In the genomic region with DNA sequence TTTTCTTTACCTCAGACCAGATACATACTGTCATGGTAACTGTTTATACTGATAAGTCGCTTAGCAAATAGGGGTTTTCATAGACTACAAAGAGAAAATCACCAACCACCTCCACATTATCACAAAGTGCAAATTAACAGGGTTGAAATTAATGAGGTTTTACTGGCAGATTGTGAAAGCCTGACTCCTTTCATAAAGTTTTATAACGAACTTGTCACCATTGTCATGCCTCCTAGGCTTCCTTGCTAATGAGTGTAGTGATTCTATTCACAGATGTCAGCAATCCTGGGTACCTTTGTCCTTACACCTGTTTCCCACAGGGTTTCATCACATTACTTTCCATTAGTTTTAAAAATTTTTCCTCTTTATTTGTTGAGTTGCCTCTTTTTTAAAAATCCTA, we compare ENCODE assay signal across 24 cellular contexts.
DNase-seq lines count a peak whose midpoint lies in the region; ATAC-seq, FAIRE-seq and TF ChIP-seq lines count a peak whose summit lies in the region.
"Had no signal": no experiment of that assay in that cellular context is flagged by ENCODE, and none has a peak within 500 bp of the region (broad histone marks: within the 10 kb centered on the region; RNA-seq: fewer than 3 reads in every experiment).

No MANE protein-coding gene starts in this region.

- no peaks in the 10 kb centered on the region for H3K9me1 ChIP-seq in K562 (ENCODE audit: control insufficient read depth, insufficient read depth, low read length)

- TF ChIP-seq CTCF in K562 (IDR thresholded peaks at IDR 0.05 in 2 of 3, conservative IDR thresholded peaks at IDR 0.05 in 1 of 3; ENCODE audit: insufficient read depth in 2 of 3, low read depth in 1 of 3, low read length in 3 of 3) = no peak
- no peak for TF ChIP-seq CTCF in neural progenitor cell (IDR thresholded peaks at IDR 0.05)

- TF ChIP-seq POLR2A in K562 (conservative IDR thresholded peaks at IDR 0.05) = no peak

- peaks cover 4% of the 10 kb centered on the region for H3K27me3 Mint-ChIP-seq in neural progenitor cell (ENCODE audit: insufficient read depth, low read depth)
- H3K27me3 Mint-ChIP-seq: CD4-positive, CD25-positive, alpha-beta regulatory T cell had no signal

- no peak overlapping the region for H3K27ac Mint-ChIP-seq in neural progenitor cell
- H3K27ac Mint-ChIP-seq: CD14-positive monocyte; CD4-positive, alpha-beta memory T cell; CD4-positive, CD25-positive, alpha-beta regulatory T cell; CD8-positive, alpha-beta memory T cell had no signal

- no peak overlapping the region for H3K4me3 ChIP-seq in K562
- no peak overlapping the region for H3K4me3 ChIP-seq in neural progenitor cell
- H3K4me3 ChIP-seq: BLaER1 had no signal

- H3K27ac ChIP-seq in K562 (ENCODE audit: extremely low read depth, low read depth, low read length) (no peak overlapping the region), neural progenitor cell (no peak overlapping the region)
- H3K27ac ChIP-seq: BLaER1 had no signal

- H2AFZ ChIP-seq in K562 (ENCODE audit: low read depth, low read length) (no peak overlapping the region), neural progenitor cell (replicated peaks) (no peak overlapping the region)

- no peak for TF ChIP-seq RAD21 in K562 (CRISPR knock-in tag; conservative IDR thresholded peaks at IDR 0.05 in 1 of 2, IDR thresholded peaks at IDR 0.05 in 1 of 2)

- intact Hi-C loops in K562 (cut with micrococcal nuclease) = no loop called here

- in situ Hi-C loops in K562 (cut with MboI) = no loop called here

- H3K4me1 Mint-ChIP-seq in neural progenitor cell = peaks cover 8% of the 10 kb centered on the region
- H3K4me1 Mint-ChIP-seq: CD14-positive monocyte; CD4-positive, alpha-beta memory T cell; CD4-positive, CD25-positive, alpha-beta regulatory T cell; CD8-positive, alpha-beta memory T cell had no signal

- H3K79me2 ChIP-seq in K562 (ENCODE audit: control insufficient read depth, insufficient read depth, low read length) (no peaks in the 10 kb centered on the region), neural progenitor cell (ENCODE audit: low read depth) (no peaks in the 10 kb centered on the region)

- H3K4me2 ChIP-seq in K562 (ENCODE audit: insufficient read depth, low read length) (no peak overlapping the region), neural progenitor cell (peak overlapping the region; percentile 67)
- H3K4me2 ChIP-seq: BLaER1 had no signal

- H3K36me3 Mint-ChIP-seq in neural progenitor cell = no peaks in the 10 kb centered on the region
- H3K36me3 Mint-ChIP-seq: CD14-positive monocyte; CD4-positive, alpha-beta memory T cell; CD4-positive, CD25-positive, alpha-beta regulatory T cell had no signal

- no peak overlapping the region for H3K9ac ChIP-seq in K562 (ENCODE audit: insufficient read depth in 1 of 2, low read depth in 2 of 2, low read length in 2 of 2)
- H3K9ac ChIP-seq in neural progenitor cell = no peak overlapping the region
- H3K9ac ChIP-seq: BLaER1 had no signal

- peak; percentile 6 for FAIRE-seq in K562 (lab: Jason Lieb, UNC)
- FAIRE-seq: GM12891, GM19239 had no signal

- POLR2A ChIA-PET in K562 (lab: Yijun Ruan, JAX) = no interaction called here

- no peak for DNase-seq in K562 (ENCODE audit: extremely low read depth in 1 of 4, low spot score in 3 of 4)
- peak; percentile 21 for DNase-seq in neural progenitor cell (ENCODE audit: low spot score)
- no peak for DNase-seq in NCI-H82 (lab: John Stamatoyannopoulos, UW)
- DNase-seq in HuH-7.5 (ENCODE audit: low spot score) = no peak
- DNase-seq in NCI-H526 (lab: John Stamatoyannopoulos, UW) = no peak
- DNase-seq: 8988T; ACHN; BE2C; C1 segment of cervical spinal cord; CD4-positive, alpha-beta memory T cell; CD4-positive, CD25-positive, alpha-beta regulatory T cell; CD8-positive, alpha-beta memory T cell; COR-L47; DMS 273 treated with DMSO at 0.1 percent for 48 hours; DMS153; DMS53; DMS79; DND-41; EL; GDM1 had no signal

- no TSS peak for BruUV-seq in K562 (replicated peaks; lab: Mats Ljungman, UMichigan)

- H3F3A ChIP-seq in neural progenitor cell (ENCODE audit: low read depth) = peaks cover 8% of the 10 kb centered on the region

- 0% methylated on average over 2 of the region's 2 CpGs for WGBS in K562 (ENCODE audit: insufficient coverage, low coverage, missing lambda C conversion rate)

- no peaks in the 10 kb centered on the region for H3K4me1 ChIP-seq in K562 (replicated peaks in 1 of 2; ENCODE audit: control insufficient read depth in 2 of 2, insufficient read depth in 2 of 2, low read length in 2 of 2)
- peaks cover 35% of the 10 kb centered on the region for H3K4me1 ChIP-seq in neural progenitor cell
- H3K4me1 ChIP-seq: BE2C, BLaER1 had no signal

- H3K27me3 ChIP-seq in K562 (ENCODE audit: control insufficient read depth in 2 of 2, insufficient read depth in 2 of 2, low read length in 2 of 2) (no peaks in the 10 kb centered on the region), neural progenitor cell (no peaks in the 10 kb centered on the region)
- H3K27me3 ChIP-seq: BE2C, BLaER1 had no signal

- TF ChIP-seq EP300 in K562 (IDR thresholded peaks at IDR 0.05; ENCODE audit: low read length) = no peak

- H3K9me3 ChIP-seq in K562 (replicated peaks; ENCODE audit: control insufficient read depth, insufficient read depth, low read depth, low read length) (no peaks in the 10 kb centered on the region; the same call in 1 of the 2 replicates), neural progenitor cell (ENCODE audit: low read depth) (peaks cover 5% of the 10 kb centered on the region)
- H3K9me3 ChIP-seq: BE2C, BLaER1 had no signal

- H3K36me3 ChIP-seq in K562 (ENCODE audit: control insufficient read depth, insufficient read depth, low read length) = no peaks in the 10 kb centered on the region
- no peaks in the 10 kb centered on the region for H3K36me3 ChIP-seq in neural progenitor cell
- H3K36me3 ChIP-seq: BE2C, BLaER1 had no signal

- CTCF ChIA-PET in K562 (lab: Yijun Ruan, JAX; ENCODE audit: low intra/inter-chr PET ratio) = no interaction called here

- H4K20me1 ChIP-seq in K562 (replicated peaks; ENCODE audit: control insufficient read depth, insufficient read depth, low read length) = no peaks in the 10 kb centered on the region
- H4K20me1 ChIP-seq in neural progenitor cell (ENCODE audit: low read depth) = no peaks in the 10 kb centered on the region
- H4K20me1 ChIP-seq: BLaER1 had no signal

- no peak overlapping the region for H3K4me3 Mint-ChIP-seq in neural progenitor cell
- H3K4me3 Mint-ChIP-seq: CD14-positive monocyte; CD4-positive, alpha-beta memory T cell; CD4-positive, CD25-positive, alpha-beta regulatory T cell; CD8-positive, alpha-beta memory T cell had no signal

- H3K9me3 Mint-ChIP-seq in neural progenitor cell = no peaks in the 10 kb centered on the region

- no peak for ATAC-seq in K562

TF ChIP-seq in K562, 482 proteins besides CTCF, POLR2A, EP300 and RAD21:
- no peak for TF ChIP-seq HOXB6 (CRISPR knock-in tag; IDR thresholded peaks at IDR 0.05; ENCODE audit: borderline replicate concordance)
- TF ChIP-seq ZNF140 (CRISPR knock-in tag; IDR thresholded peaks at IDR 0.05) = no peak
- no peak for TF ChIP-seq GATAD2A (IDR thresholded peaks at IDR 0.05)
- no peak for TF ChIP-seq MCM7 (IDR thresholded peaks at IDR 0.05)
- no peak for TF ChIP-seq PHB2 (IDR thresholded peaks at IDR 0.05; ENCODE audit: low read depth)
- TF ChIP-seq ETV1 (tag; conservative IDR thresholded peaks at IDR 0.05; ENCODE audit: low read depth) = no peak
- no peak for TF ChIP-seq NRF1 (conservative IDR thresholded peaks at IDR 0.05 in 1 of 2, IDR thresholded peaks at IDR 0.05 in 1 of 2)
- no peak for TF ChIP-seq SRSF7 (optimal IDR thresholded peaks at IDR 0.05; ENCODE audit: low read depth, low read length)
- no peak for TF ChIP-seq ELF1 (tag; IDR thresholded peaks at IDR 0.05)
- TF ChIP-seq MBD2 (IDR thresholded peaks at IDR 0.05; ENCODE audit: borderline replicate concordance, low read depth) = no peak
- TF ChIP-seq TRIM24 (IDR thresholded peaks at IDR 0.05) = no peak
- TF ChIP-seq ZNF696 (CRISPR knock-in tag; conservative IDR thresholded peaks at IDR 0.05) = no peak
- TF ChIP-seq CREB1 (IDR thresholded peaks at IDR 0.05) = no peak
- no peak for TF ChIP-seq CREB1 (CRISPR knock-in tag; IDR thresholded peaks at IDR 0.05)
- TF ChIP-seq ZNF384 (IDR thresholded peaks at IDR 0.05; ENCODE audit: low read depth, low read length) = no peak
- TF ChIP-seq, protein P1, sequence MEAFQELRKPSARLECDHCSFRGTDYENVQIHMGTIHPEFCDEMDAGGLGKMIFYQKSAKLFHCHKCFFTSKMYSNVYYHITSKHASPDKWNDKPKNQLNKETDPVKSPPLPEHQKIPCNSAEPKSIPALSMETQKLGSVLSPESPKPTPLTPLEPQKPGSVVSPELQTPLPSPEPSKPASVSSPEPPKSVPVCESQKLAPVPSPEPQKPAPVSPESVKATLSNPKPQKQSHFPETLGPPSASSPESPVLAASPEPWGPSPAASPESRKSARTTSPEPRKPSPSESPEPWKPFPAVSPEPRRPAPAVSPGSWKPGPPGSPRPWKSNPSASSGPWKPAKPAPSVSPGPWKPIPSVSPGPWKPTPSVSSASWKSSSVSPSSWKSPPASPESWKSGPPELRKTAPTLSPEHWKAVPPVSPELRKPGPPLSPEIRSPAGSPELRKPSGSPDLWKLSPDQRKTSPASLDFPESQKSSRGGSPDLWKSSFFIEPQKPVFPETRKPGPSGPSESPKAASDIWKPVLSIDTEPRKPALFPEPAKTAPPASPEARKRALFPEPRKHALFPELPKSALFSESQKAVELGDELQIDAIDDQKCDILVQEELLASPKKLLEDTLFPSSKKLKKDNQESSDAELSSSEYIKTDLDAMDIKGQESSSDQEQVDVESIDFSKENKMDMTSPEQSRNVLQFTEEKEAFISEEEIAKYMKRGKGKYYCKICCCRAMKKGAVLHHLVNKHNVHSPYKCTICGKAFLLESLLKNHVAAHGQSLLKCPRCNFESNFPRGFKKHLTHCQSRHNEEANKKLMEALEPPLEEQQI (IDR thresholded peaks at IDR 0.05) = no peak
- TF ChIP-seq, protein P2, sequence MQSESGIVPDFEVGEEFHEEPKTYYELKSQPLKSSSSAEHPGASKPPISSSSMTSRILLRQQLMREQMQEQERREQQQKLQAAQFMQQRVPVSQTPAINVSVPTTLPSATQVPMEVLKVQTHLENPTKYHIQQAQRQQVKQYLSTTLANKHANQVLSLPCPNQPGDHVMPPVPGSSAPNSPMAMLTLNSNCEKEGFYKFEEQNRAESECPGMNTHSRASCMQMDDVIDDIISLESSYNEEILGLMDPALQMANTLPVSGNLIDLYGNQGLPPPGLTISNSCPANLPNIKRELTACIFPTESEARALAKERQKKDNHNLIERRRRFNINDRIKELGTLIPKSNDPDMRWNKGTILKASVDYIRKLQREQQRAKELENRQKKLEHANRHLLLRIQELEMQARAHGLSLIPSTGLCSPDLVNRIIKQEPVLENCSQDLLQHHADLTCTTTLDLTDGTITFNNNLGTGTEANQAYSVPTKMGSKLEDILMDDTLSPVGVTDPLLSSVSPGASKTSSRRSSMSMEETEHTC (IDR thresholded peaks at IDR 0.05) = no peak
